Comparison of ENCODE assay signal across 1 cellular context in genomic region chr12:113214938-113215400, GRCh38.
TF ChIP-seq lines count a peak whose summit lies in the region.

No MANE protein-coding gene starts in this region.

TF ChIP-seq in K562, 482 proteins besides CTCF, POLR2A, EP300 and RAD21 (continued from another document and continues in another):
- TF ChIP-seq SFPQ (IDR thresholded peaks at IDR 0.05; ENCODE audit: low read depth, low read length): no peak
- TF ChIP-seq RBM25 (IDR thresholded peaks at IDR 0.05; ENCODE audit: low read depth, low read length, severe bottlenecking): peak; percentile 77
- no peak for TF ChIP-seq THAP7 (CRISPR knock-in tag; IDR thresholded peaks at IDR 0.05)
- TF ChIP-seq CREM (IDR thresholded peaks at IDR 0.05; ENCODE audit: low read depth): no peak
- TF ChIP-seq BCL6 (CRISPR knock-in tag; IDR thresholded peaks at IDR 0.05): no peak
- TF ChIP-seq SP1 (CRISPR knock-in tag; IDR thresholded peaks at IDR 0.05): no peak
- no peak for TF ChIP-seq MAX (CRISPR knock-in tag; IDR thresholded peaks at IDR 0.05)
- TF ChIP-seq ZNF764 (CRISPR knock-in tag; IDR thresholded peaks at IDR 0.05; ENCODE audit: low read depth): no peak
- no peak for TF ChIP-seq FOXJ3 (CRISPR knock-in tag; IDR thresholded peaks at IDR 0.05)
- peak; percentile 87 for TF ChIP-seq ZFP36 (IDR thresholded peaks at IDR 0.05; ENCODE audit: low read depth, low read length, partially characterized antibody)
- TF ChIP-seq MAFK (IDR thresholded peaks at IDR 0.05; ENCODE audit: low read length): no peak
- no peak for TF ChIP-seq CBX5 (IDR thresholded peaks at IDR 0.05; ENCODE audit: borderline replicate concordance, low read depth)
- TF ChIP-seq ELF2 (CRISPR knock-in tag; IDR thresholded peaks at IDR 0.05): peak; percentile 62; the same call in 1 of the 2 replicates
- no peak for TF ChIP-seq ZNF41 (CRISPR knock-in tag; conservative IDR thresholded peaks at IDR 0.05)
- TF ChIP-seq ZNF124 (CRISPR knock-in tag; IDR thresholded peaks at IDR 0.05): no peak
- TF ChIP-seq PATZ1 (CRISPR knock-in tag; IDR thresholded peaks at IDR 0.05; ENCODE audit: borderline replicate concordance): no peak
- TF ChIP-seq POLR2AphosphoS5 (IDR thresholded peaks at IDR 0.05; ENCODE audit: control insufficient read depth, insufficient read depth, low read depth, low read length): no peak
- TF ChIP-seq ZBTB2 (IDR thresholded peaks at IDR 0.05): no peak
- TF ChIP-seq CREB5 (CRISPR knock-in tag; IDR thresholded peaks at IDR 0.05): no peak
- no peak for TF ChIP-seq MEF2A (IDR thresholded peaks at IDR 0.05; ENCODE audit: control insufficient read depth, low read depth, low read length)
- TF ChIP-seq MGA (IDR thresholded peaks at IDR 0.05): no peak
- 0 out of 2 replicates have a peak, but pooled peaks have one; percentile 7 for TF ChIP-seq ZNF395 (CRISPR knock-in tag; IDR thresholded peaks at IDR 0.05)
- TF ChIP-seq ZNF609 (CRISPR knock-in tag; IDR thresholded peaks at IDR 0.05; ENCODE audit: borderline replicate concordance): no peak
